Comparison of ENCODE assay signal across 20 cellular contexts in genomic region chr4:161540265-161540664, GRCh38.
"Had no signal": no experiment of that assay in that cellular context is flagged by ENCODE, and none has a peak within 500 bp of the region (broad histone marks: within the 10 kb centered on the region; RNA-seq: fewer than 3 reads in every experiment).

No MANE protein-coding gene starts in this region.

- H3K4me1 Mint-ChIP-seq: neural progenitor cell had no signal

- DNase-seq: effector CD8-positive, alpha-beta T cell; foreskin melanocyte; head of caudate nucleus; left colon; left ventricle myocardium superior; mesenchymal stem cell; midbrain; nucleus accumbens; ovary; sigmoid colon; stimulated activated CD4-positive, alpha-beta T cell treated with anti-CD3 and anti-CD28 coated beads, Interleukin-2, amount 100 ng/mL, for 24 hours; stimulated activated CD4-positive, alpha-beta T cell treated with anti-CD3 and anti-CD28 coated beads, Interleukin-4, amount 100 ng/mL, for 4 hours; stimulated activated naive CD4-positive, alpha-beta T cell; trophoblast cell had no signal

- H3K4me3 ChIP-seq: hepatocyte, lung, neural progenitor cell, ovary, right atrium auricular region, sigmoid colon, skin epidermis had no signal

- H3K9me3 Mint-ChIP-seq: neural progenitor cell had no signal

- H3K27me3 Mint-ChIP-seq: natural killer cell treated with Interleukin-12 subunit alpha and Interleukin-12 subunit beta and Interleukin-15 and Interleukin-18, amount 100 ng/mL, for 72 hours had no signal

- H3K4me3 Mint-ChIP-seq: natural killer cell treated with Interleukin-12 subunit alpha and Interleukin-12 subunit beta and Interleukin-15 and Interleukin-18, amount 100 ng/mL, for 72 hours; neural progenitor cell had no signal

- ATAC-seq: left colon; left ventricle myocardium superior; natural killer cell treated with Interleukin-12 subunit alpha and Interleukin-12 subunit beta and Interleukin-15 and Interleukin-18, amount 100 ng/mL, for 72 hours had no signal

- H3K27ac Mint-ChIP-seq: natural killer cell treated with Interleukin-12 subunit alpha and Interleukin-12 subunit beta and Interleukin-15 and Interleukin-18, amount 100 ng/mL, for 72 hours; neural progenitor cell had no signal

- H3K36me3 Mint-ChIP-seq: neural progenitor cell had no signal
